ENCODE assay signal across 8 cellular contexts in genomic region chr11:19953909-19954308, GRCh38.
DNase-seq lines count a peak whose midpoint lies in the region; ATAC-seq and TF ChIP-seq lines count a peak whose summit lies in the region.

No MANE protein-coding gene starts in this region.

- no peak for TF ChIP-seq POLR2A in upper lobe of left lung (IDR thresholded peaks at IDR 0.05)

- TF ChIP-seq CTCF in BJ (IDR thresholded peaks at IDR 0.05; ENCODE audit: insufficient read depth, low read depth, low read length): peak; percentile 74
- TF ChIP-seq CTCF in upper lobe of left lung (IDR thresholded peaks at IDR 0.05): peak in 4 of 6 experiments; percentile 18 to 55 (median 40)

- no peaks in the 10 kb centered on the region for H3K27me3 ChIP-seq in BJ (ENCODE audit: control insufficient read depth, insufficient read depth, low read length)
- H3K27me3 ChIP-seq in upper lobe of left lung: no peaks in the 10 kb centered on the region

- H3K4me1 ChIP-seq in upper lobe of left lung: peaks cover 8 to 21% (median 11%) of the 10 kb centered on the region in 4 donors

- no peaks in the 10 kb centered on the region for H3K9me3 ChIP-seq in upper lobe of left lung

- POLR2A ChIA-PET in BJ (lab: Charles Lee): interaction anchor here (0.6 kb wide), 1 partner anchor 10 kb away, joined by 3 read pairs; no protein-coding TSS in a partner anchor

- H3K4me3 ChIP-seq in BJ (ENCODE audit: low read depth, low read length): no peak overlapping the region
- no peak overlapping the region for H3K4me3 ChIP-seq in upper lobe of left lung

- no peak for DNase-seq in BJ (ENCODE audit: low read depth)
- peak; percentile 86 for DNase-seq in M059J (ENCODE audit: low read depth)
- peak; percentile 90 for DNase-seq in astrocyte of the hippocampus (ENCODE audit: low read depth, low spot score)
- DNase-seq in iPS-NIHi7 (ENCODE audit: extremely low spot score): peak; percentile 77
- no peak for DNase-seq in upper lobe of left lung
- DNase-seq in OCI-M2 (lab: John Stamatoyannopoulos, UW; ENCODE audit: unreplicated experiment): no peak
- DNase-seq in GM19238 (ENCODE audit: insufficient read length, low spot score): no peak

- TF ChIP-seq EP300 in upper lobe of left lung (IDR thresholded peaks at IDR 0.05): no peak

- peak overlapping the region in 1 of 4 donors; percentile 21 for H3K27ac ChIP-seq in upper lobe of left lung

- WGBS in upper lobe of left lung, 2 donors: 49% methylated on average over 2 of the region's 2 CpGs

- H3K36me3 ChIP-seq in BJ (ENCODE audit: control insufficient read depth, insufficient read depth, low read length) (peaks cover 7% of the 10 kb centered on the region), upper lobe of left lung (peaks cover 0 to 11% (median 3%) of the 10 kb centered on the region in 4 donors)

- ATAC-seq in upper lobe of left lung (ENCODE audit: low FRiP score in 2 of 2) (peak in 1 of 2 donors; percentile 74), GM19023 (IDR thresholded peaks at IDR 0.05; ENCODE audit: unreplicated experiment) (no peak)

- CTCF ChIA-PET in BJ (lab: Yijun Ruan, JAX): interaction anchor here (0.9 to 9.1 kb wide), 24 partner anchors 9 to 832 kb away, joined by 3 to 91 read pairs (median 4); no protein-coding TSS in a partner anchor

Comparison
In these comparisons a context has a peak if more than half of its experiments do, and no peak if none do; other contexts are left out.
1. DNase-seq: peak in M059J (single experiment), astrocyte of the hippocampus (single experiment) and iPS-NIHi7 (single experiment); none in BJ (single experiment), upper lobe of left lung (0 of 2), OCI-M2 (single experiment) and GM19238 (single experiment).